Comparison of ENCODE assay signal across 8 cellular contexts in genomic region chr7:99393363-99394187, GRCh38. TPM values are rescaled to one million over a fixed set of nuclear protein-coding genes. Genes with fewer than 3 reads are reported as not detected.
DNase-seq lines count a peak whose midpoint lies in the region; ATAC-seq and TF ChIP-seq lines count a peak whose summit lies in the region.

No MANE protein-coding gene starts in this region.

- H3K27me3 ChIP-seq in CD4-positive, alpha-beta T cell (ENCODE audit: control insufficient read depth, insufficient read depth, low read length) = no peaks in the 10 kb centered on the region
- H3K27me3 ChIP-seq in left lung (no peaks in the 10 kb centered on the region), tibial nerve (no peaks in the 10 kb centered on the region)

- WGBS in tibial nerve, 2 donors = 47 to 63% methylated on average over 26 to 29 of the region's 30 CpGs

- CTCF ChIA-PET in CD4-positive, alpha-beta T cell (lab: Charles Lee) = interaction anchor here (1.2 to 1.4 kb wide), 2 partner anchors 28 to 29 kb away, joined by 3 to 4 read pairs; no protein-coding TSS in a partner anchor

- peaks cover 89% of the 10 kb centered on the region for H3K36me3 Mint-ChIP-seq in CD4-positive, alpha-beta T cell (ENCODE audit: low read depth)

- peaks cover 20% of the 10 kb centered on the region for H3K4me1 Mint-ChIP-seq in CD4-positive, alpha-beta T cell (ENCODE audit: low read depth)

- no peaks in the 10 kb centered on the region for H3K27me3 Mint-ChIP-seq in CD4-positive, alpha-beta T cell

- H3K4me3 ChIP-seq in NB4 (ENCODE audit: low read depth, low read length) (no peak overlapping the region), left lung (peak overlapping the region; percentile 38 to 43), tibial nerve (peak overlapping the region; percentile 32 to 53 (median 48))

- TF ChIP-seq EP300 in tibial nerve (IDR thresholded peaks at IDR 0.05) = no peak

- ATAC-seq in CD4-positive, alpha-beta T cell (ENCODE audit: poor library complexity) = no peak
- ATAC-seq in left lung (peak; percentile 47), GM18498 (IDR thresholded peaks at IDR 0.05; ENCODE audit: unreplicated experiment) (no peak)

- H3K36me3 ChIP-seq in left lung (peaks cover 0 to 100% of the 10 kb centered on the region in 2 donors), tibial nerve (peaks cover 0 to 89% (median 9%) of the 10 kb centered on the region in 3 donors)

- no peak for DNase-seq in CD4-positive, alpha-beta T cell
- DNase-seq in NB4 (ENCODE audit: low read depth) (no peak), astrocyte of the hippocampus (ENCODE audit: low read depth, low spot score) (peak; percentile 61), left lung (peak in 1 of 2 donors; percentile 82), tibial nerve (ENCODE audit: low spot score in 2 of 2) (no peak), T-helper 9 cell (no peak)
- no peak for DNase-seq in stimulated activated CD4-positive, alpha-beta T cell treated with anti-CD3 and anti-CD28 coated beads, Interleukin-2, amount 100 ng/mL, for 24 hours

- H3K9me3 ChIP-seq in CD4-positive, alpha-beta T cell (ENCODE audit: control insufficient read depth, low read length) = no peaks in the 10 kb centered on the region
- H3K9me3 ChIP-seq in left lung (no peaks in the 10 kb centered on the region), tibial nerve (no peaks in the 10 kb centered on the region)

- POLR2A ChIA-PET in CD4-positive, alpha-beta T cell (lab: Charles Lee) = interaction anchor here (0.9 to 8.7 kb wide), 15 partner anchors 10 to 165 kb away, joined by 3 to 105 read pairs (median 7); partner anchors contain the start of genes ARPC1B, BUD31, PDAP1 and ZKSCAN5

- H3K4me1 ChIP-seq in left lung (peaks cover 16 to 37% of the 10 kb centered on the region in 2 donors), tibial nerve (peaks cover 0 to 64% (median 20%) of the 10 kb centered on the region in 4 donors)

- peak overlapping the region; percentile 72 for H3K27ac ChIP-seq in CD4-positive, alpha-beta T cell (ENCODE audit: low read depth, low read length)
- H3K27ac ChIP-seq in left lung (peak overlapping the region; percentile 62 to 67), tibial nerve (peak overlapping the region; percentile 70 to 88 (median 76))

- intact Hi-C loops in CD4-positive, alpha-beta T cell (cut with DNase I, micrococcal nuclease) = loop anchor here (1.0 to 2.0 kb wide), 4 partner anchors 15 to 19 kb away; partner anchors contain the start of genes BUD31 (in 2 of the 2), PDAP1 (in 2 of the 2) and ARPC1B (in 1 of the 2)
- intact Hi-C loops in left lung (cut with DNase I) = no loop called here

- H3K27ac Mint-ChIP-seq in CD4-positive, alpha-beta T cell = peak overlapping the region; percentile 94

- no peaks in the 10 kb centered on the region for H3K9me3 Mint-ChIP-seq in CD4-positive, alpha-beta T cell

- peak; percentile 11 for TF ChIP-seq POLR2A in NB4 (IDR thresholded peaks at IDR 0.05; ENCODE audit: extremely low read depth, insufficient read length)
- TF ChIP-seq POLR2A in tibial nerve (IDR thresholded peaks at IDR 0.05) = no peak

- no peak for TF ChIP-seq CTCF in CD4-positive, alpha-beta T cell (IDR thresholded peaks at IDR 0.05)
- TF ChIP-seq CTCF in NB4 (IDR thresholded peaks at IDR 0.05; ENCODE audit: low read depth, low read length) (no peak), left lung (IDR thresholded peaks at IDR 0.05) (no peak), tibial nerve (IDR thresholded peaks at IDR 0.05) (no peak)

- H3K4me3 Mint-ChIP-seq in CD4-positive, alpha-beta T cell = peak overlapping the region; percentile 76

RNA-seq across cellular contexts. Expression of gene PDAP1, which starts 14.8 kb away (rescaled TPM):
- total RNA-seq in CD4-positive, alpha-beta T cell = 10 to 100 TPM; 35.0 to 38.0 TPM
- total RNA-seq in left lung (10 to 100 TPM; 68.5 to 87.8 TPM), tibial nerve (100 to 1,000 TPM in 1 of 4 donors, 10 to 100 TPM in 3; 65.4 to 107 (median 68.8) TPM)

RNA-seq across cellular contexts. Expression of gene BUD31, which starts 15.2 kb away (rescaled TPM):
- 100 to 1,000 TPM; 147 to 153 TPM for total RNA-seq in CD4-positive, alpha-beta T cell
- 10 to 100 TPM; 79.0 to 82.0 TPM for total RNA-seq in left lung
- 10 to 100 TPM; 55.9 to 87.3 (median 75.8) TPM for total RNA-seq in tibial nerve

RNA-seq across cellular contexts. Expression of gene ARPC1B, which starts 19.0 kb away (rescaled TPM):
- total RNA-seq in CD4-positive, alpha-beta T cell = 10 to 100 TPM; 58.8 to 66.6 TPM
- total RNA-seq in left lung (100 to 1,000 TPM; 280 to 311 TPM), tibial nerve (100 to 1,000 TPM; 178 to 337 (median 306) TPM)

RNA-seq across cellular contexts. Expression of gene PTCD1, which starts 45.0 kb away (rescaled TPM):
- 1 to 10 TPM; 4.8 to 5.3 TPM for total RNA-seq in CD4-positive, alpha-beta T cell
- total RNA-seq in left lung = 1 to 10 TPM; 3.5 to 4.5 TPM
- total RNA-seq in tibial nerve = 10 to 100 TPM in 2 of 4 donors, 1 to 10 TPM in 2; 6.9 to 10.8 (median 9.5) TPM

RNA-seq across cellular contexts. Expression of gene CPSF4, which starts 45.2 kb away (rescaled TPM):
- 10 to 100 TPM; 28.1 to 31.7 TPM for total RNA-seq in CD4-positive, alpha-beta T cell
- total RNA-seq in left lung = 10 to 100 TPM; 25.9 to 34.2 TPM
- 10 to 100 TPM; 34.3 to 77.9 (median 50.1) TPM for total RNA-seq in tibial nerve

Comparison
In these comparisons a context has a peak if more than half of its experiments do, and no peak if none do; other contexts are left out.
1. intact Hi-C loops: an anchor here in CD4-positive, alpha-beta T cell (1.0 to 2.0 kb wide); none called in left lung.